ENCODE assay signal across 14 cellular contexts in genomic region chr15:101092186-101092866, GRCh38.
DNase-seq lines count a peak whose midpoint lies in the region; ATAC-seq and TF ChIP-seq lines count a peak whose summit lies in the region.
"Had no signal": no experiment of that assay in that cellular context is flagged by ENCODE, and none has a peak within 500 bp of the region (broad histone marks: within the 10 kb centered on the region; RNA-seq: fewer than 3 reads in every experiment).

No MANE protein-coding gene starts in this region.

- no peak for TF ChIP-seq CTCF in fibroblast of pulmonary artery (IDR thresholded peaks at IDR 0.05; ENCODE audit: low read length, missing control alignments)
- TF ChIP-seq CTCF in gastrocnemius medialis (IDR thresholded peaks at IDR 0.05 in 4 of 5, conservative IDR thresholded peaks at IDR 0.05 in 1 of 5): no peak

- TF ChIP-seq POLR2A in gastrocnemius medialis (IDR thresholded peaks at IDR 0.05): no peak
- TF ChIP-seq POLR2A in GM18505 (IDR thresholded peaks at IDR 0.05; ENCODE audit: borderline replicate concordance, extremely low read depth, insufficient read depth, insufficient read length): no peak

- peak overlapping the region; percentile 79 for H3K27ac ChIP-seq in angular gyrus (ENCODE audit: low read depth, low read length)
- H3K27ac ChIP-seq in gastrocnemius medialis: peak overlapping the region in 3 of 4 donors; percentile 21 to 51 (median 39)

- H3K36me3 ChIP-seq in gastrocnemius medialis: no peaks in the 10 kb centered on the region

- intact Hi-C loops in gastrocnemius medialis (cut with DNase I; ENCODE audit: low total_unique reads): no loop called here

- in situ Hi-C loops in gastrocnemius medialis (cut with MboI; ENCODE audit: low sequenced_read_pairs in 4 of 4): loop anchor here in 1 of 4 donors (5.0 kb wide), 1 partner anchor 165 kb away; no protein-coding TSS in a partner anchor

- H3K4me3 ChIP-seq in fibroblast of pulmonary artery (replicated peaks; ENCODE audit: low read depth, low read length) (no peak overlapping the region), gastrocnemius medialis (no peak overlapping the region)

- DNase-seq in AG08395 (ENCODE audit: low spot score) (peak; percentile 35), fibroblast of pulmonary artery (ENCODE audit: low read depth) (peak; percentile 50), gastrocnemius medialis (no peak), NCI-H2107 (lab: John Stamatoyannopoulos, UW) (no peak), cerebellum (ENCODE audit: low spot score) (no peak)
- DNase-seq: activated naive CD8-positive, alpha-beta T cell treated with anti-CD3 and anti-CD28 coated beads for 36 hours; effector memory CD8-positive, alpha-beta T cell; NCI-H1436 treated with DMSO at 0.1 percent for 48 hours; NCI-H524; RPMI8226 had no signal

- H3K9me3 ChIP-seq in gastrocnemius medialis: no peaks in the 10 kb centered on the region

- H3K4me1 ChIP-seq in gastrocnemius medialis: peaks cover 0 to 8% of the 10 kb centered on the region in 2 donors

- H3K27me3 ChIP-seq in gastrocnemius medialis: no peaks in the 10 kb centered on the region

- ATAC-seq in gastrocnemius medialis: no peak
- ATAC-seq in GM18505 (IDR thresholded peaks at IDR 0.05; ENCODE audit: unreplicated experiment): no peak
- no peak for ATAC-seq in HG03439 (IDR thresholded peaks at IDR 0.05; ENCODE audit: unreplicated experiment)
- ATAC-seq: effector memory CD8-positive, alpha-beta T cell; HCT116 had no signal

Comparison
In these comparisons a context has a peak if more than half of its experiments do, and no peak if none do; other contexts are left out.
1. DNase-seq: peak in AG08395 (single experiment) and fibroblast of pulmonary artery (single experiment); none in gastrocnemius medialis (0 of 2), NCI-H2107 (single experiment) and cerebellum (single experiment).